Comparison of ENCODE assay signal across 26 cellular contexts in the genomic region with DNA sequence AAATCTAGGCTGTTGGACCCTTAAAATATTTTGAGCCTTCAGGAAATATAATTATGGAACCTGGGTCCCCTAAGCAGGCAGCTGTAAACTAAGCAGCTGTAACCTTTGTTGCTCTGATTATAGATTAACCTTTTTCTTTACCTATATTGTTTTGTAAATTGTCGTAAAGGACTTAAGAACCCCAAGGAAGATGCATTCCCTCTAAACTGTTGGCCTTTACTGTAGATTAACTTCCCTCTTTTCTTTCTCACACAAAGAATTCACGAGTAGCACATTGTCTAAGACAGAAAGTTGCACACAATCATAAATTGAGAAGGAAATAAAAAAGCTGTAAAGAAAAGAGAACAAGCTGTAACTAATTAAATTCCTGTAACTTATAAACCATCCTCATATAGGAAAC.
"Had no signal": no experiment of that assay in that cellular context is flagged by ENCODE, and none has a peak within 500 bp of the region (broad histone marks: within the 10 kb centered on the region; RNA-seq: fewer than 3 reads in every experiment).

No MANE protein-coding gene starts in this region.

- H3K4me1 Mint-ChIP-seq: naive thymus-derived CD4-positive, alpha-beta T cell; nephron; stimulated activated naive B cell treated with anti-CD40 and anti-IgM and Interleukin-4, amounts not matched to agents 10 μg/mL and 1 μg/mL and 100 μg/mL, for 72 hours had no signal

- DNase-seq: dermis blood vessel endothelial cell; effector memory CD4-positive, alpha-beta T cell; esophagus squamous epithelium; foreskin melanocyte; glutamatergic neuron; heart right ventricle; hippocampal formation; left cardiac atrium; left lung; mesenchymal stem cell; naive thymus-derived CD4-positive, alpha-beta T cell; occipital lobe; ovary; posterior cingulate gyrus; right lobe of liver; small intestine; stimulated activated CD4-positive, alpha-beta T cell treated with anti-CD3 and anti-CD28 coated beads, Interleukin-15, amount 100 ng/mL, for 24 hours; stimulated activated CD4-positive, alpha-beta T cell treated with anti-CD3 and anti-CD28 coated beads, Interleukin-2, amount 100 ng/mL, for 48 hours; stimulated activated naive B cell treated with anti-CD40 and anti-IgM and Interleukin-4, amounts not matched to agents 10 μg/mL and 1 μg/mL and 100 μg/mL, for 72 hours had no signal

- H3K27ac Mint-ChIP-seq: mesothelial cell of epicardium; naive thymus-derived CD4-positive, alpha-beta T cell; nephron; stimulated activated naive B cell treated with anti-CD40 and anti-IgM and Interleukin-4, amounts not matched to agents 10 μg/mL and 1 μg/mL and 100 μg/mL, for 72 hours; stimulated activated naive CD8-positive, alpha-beta T cell treated with anti-CD3 and anti-CD28 coated beads, Interleukin-15, Interleukin-2, amounts not matched to agents 100 ng/mL and 50 ng/mL, for 24 hours had no signal

- H3K36me3 Mint-ChIP-seq: naive thymus-derived CD4-positive, alpha-beta T cell; stimulated activated naive B cell treated with anti-CD40 and anti-IgM and Interleukin-4, amounts not matched to agents 10 μg/mL and 1 μg/mL and 100 μg/mL, for 72 hours had no signal

- ATAC-seq: heart right ventricle; left cardiac atrium; left lung; naive thymus-derived CD4-positive, alpha-beta T cell; right lobe of liver; stimulated activated naive B cell treated with anti-CD40 and anti-IgM and Interleukin-4, amounts not matched to agents 10 μg/mL and 1 μg/mL and 100 μg/mL, for 72 hours had no signal

- H3K4me3 Mint-ChIP-seq: mesothelial cell of epicardium; naive thymus-derived CD4-positive, alpha-beta T cell; nephron; stimulated activated naive B cell treated with anti-CD40 and anti-IgM and Interleukin-4, amounts not matched to agents 10 μg/mL and 1 μg/mL and 100 μg/mL, for 72 hours; stimulated activated naive CD8-positive, alpha-beta T cell treated with anti-CD3 and anti-CD28 coated beads, Interleukin-15, Interleukin-2, amounts not matched to agents 100 ng/mL and 50 ng/mL, for 24 hours had no signal

- H3K27me3 ChIP-seq: esophagus squamous epithelium, heart right ventricle, left lung, ovary, right lobe of liver, tibial nerve, upper lobe of left lung had no signal

- H3K4me3 ChIP-seq: coronary artery, esophagus squamous epithelium, heart right ventricle, left lung, ovary, right lobe of liver, thoracic aorta, tibial nerve, upper lobe of left lung had no signal

- H3K27me3 Mint-ChIP-seq: naive thymus-derived CD4-positive, alpha-beta T cell; stimulated activated naive B cell treated with anti-CD40 and anti-IgM and Interleukin-4, amounts not matched to agents 10 μg/mL and 1 μg/mL and 100 μg/mL, for 72 hours; stimulated activated naive CD8-positive, alpha-beta T cell treated with anti-CD3 and anti-CD28 coated beads, Interleukin-15, Interleukin-2, amounts not matched to agents 100 ng/mL and 50 ng/mL, for 24 hours had no signal

- H3K36me3 ChIP-seq: esophagus squamous epithelium, heart right ventricle, left lung, ovary, right lobe of liver, thoracic aorta, tibial nerve, upper lobe of left lung had no signal

- H3K27ac ChIP-seq: coronary artery, esophagus squamous epithelium, heart right ventricle, left lung, ovary, right lobe of liver, thoracic aorta, tibial nerve, upper lobe of left lung had no signal

- H3K9me3 ChIP-seq: right lobe of liver had no signal

- H3K4me1 ChIP-seq: esophagus squamous epithelium, heart right ventricle, left lung, tibial nerve, upper lobe of left lung had no signal
